Comparison of ENCODE assay signal across 9 cellular contexts in the genomic region with DNA sequence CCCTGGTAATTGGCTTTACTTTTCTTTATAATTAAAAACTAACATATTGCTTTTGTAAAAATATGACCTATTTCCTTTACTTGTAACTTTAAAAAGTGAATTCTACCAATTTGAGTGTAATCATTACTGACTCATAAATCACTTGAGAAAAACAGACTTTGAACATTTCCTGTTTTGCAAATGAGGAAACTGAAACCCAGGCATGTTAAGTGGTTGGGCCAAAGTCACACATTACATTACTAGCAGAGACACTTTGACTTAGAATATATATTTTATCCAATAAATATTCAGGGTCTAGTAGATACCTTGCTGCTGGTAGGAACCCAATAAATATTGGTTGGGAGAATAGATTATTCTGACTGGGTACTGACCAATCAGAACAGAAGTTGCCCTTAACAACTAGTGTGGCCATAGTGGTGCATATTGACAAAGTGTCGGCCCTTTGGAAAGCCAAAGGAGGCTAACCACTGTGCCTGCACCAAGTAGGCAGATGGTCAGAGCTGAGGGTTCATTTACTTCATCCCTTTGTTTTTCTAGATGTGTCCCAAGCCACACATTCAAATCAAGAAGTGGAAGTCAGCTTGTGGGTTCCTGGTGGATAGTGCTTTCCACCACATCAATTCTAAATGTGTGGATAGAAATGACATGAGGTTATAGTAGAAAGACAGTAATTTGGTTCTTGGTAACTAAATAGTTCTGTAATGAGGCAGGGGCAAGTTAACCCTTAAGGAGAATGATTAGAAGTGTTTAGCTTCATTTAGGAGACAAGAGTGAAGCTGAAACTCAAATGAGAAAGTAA.
DNase-seq lines count a peak whose midpoint lies in the region; ATAC-seq and TF ChIP-seq lines count a peak whose summit lies in the region.
"Had no signal": no experiment of that assay in that cellular context is flagged by ENCODE, and none has a peak within 500 bp of the region (broad histone marks: within the 10 kb centered on the region; RNA-seq: fewer than 3 reads in every experiment).

No MANE protein-coding gene starts in this region.

- H3K79me1 ChIP-seq in H9 (ENCODE audit: insufficient read depth, low read depth, low read length, poor library complexity, severe bottlenecking) = no peaks in the 10 kb centered on the region

- H4K20me1 ChIP-seq in MM.1S (ENCODE audit: insufficient read depth, low read length) (no peaks in the 10 kb centered on the region), H9 (ENCODE audit: control insufficient read depth, insufficient read depth, insufficient read length) (no peaks in the 10 kb centered on the region)

- no peak overlapping the region for H3K4me3 ChIP-seq in MM.1S (ENCODE audit: low read length)
- no peak overlapping the region for H3K4me3 ChIP-seq in mucosa of descending colon

- H3K14ac ChIP-seq in H9 (ENCODE audit: insufficient read depth, low read length) = no peak overlapping the region

- H3K9me3 Mint-ChIP-seq in H9 (no peaks in the 10 kb centered on the region; a peak in 1 of 5 replicates), glutamatergic neuron (ENCODE audit: unreplicated experiment) (no peaks in the 10 kb centered on the region)
- H3K9me3 Mint-ChIP-seq in CD4-positive, alpha-beta T cell = peaks cover 2% of the 10 kb centered on the region

- H3K23ac ChIP-seq in H9 (ENCODE audit: insufficient read length, low read depth, low read length) = no peak overlapping the region

- CTCF ChIA-PET in CD4-positive, alpha-beta T cell (lab: Charles Lee) = no interaction called here

- peak; percentile 73 for ATAC-seq in GM18868 (IDR thresholded peaks at IDR 0.05; ENCODE audit: unreplicated experiment)
- ATAC-seq in GM21825 (IDR thresholded peaks at IDR 0.05; ENCODE audit: unreplicated experiment) = peak; percentile 82
- ATAC-seq in mucosa of descending colon = peak; percentile 90
- ATAC-seq in CD4-positive, alpha-beta T cell (ENCODE audit: poor library complexity) = no peak
- ATAC-seq: HCT116 had no signal

- H3K4me2 ChIP-seq in MM.1S (ENCODE audit: low read depth, low read length) (no peak overlapping the region), H9 (ENCODE audit: insufficient read depth, insufficient read length, low read length) (no peak overlapping the region)

- POLR2A ChIA-PET in CD4-positive, alpha-beta T cell (lab: Charles Lee) = no interaction called here

- H3K4me1 ChIP-seq in MM.1S (ENCODE audit: low read length) (peaks cover 9% of the 10 kb centered on the region; the same call in 1 of the 2 replicates), mucosa of descending colon (ENCODE audit: low read depth) (no peaks in the 10 kb centered on the region), H9 (ENCODE audit: insufficient read depth, low read length) (no peaks in the 10 kb centered on the region)

- H3K18ac ChIP-seq in H9 (ENCODE audit: insufficient read length, low read depth, low read length) = no peak overlapping the region

- no peaks in the 10 kb centered on the region for H3K23me2 ChIP-seq in H9 (ENCODE audit: insufficient read length, low read depth, low read length, poor library complexity, severe bottlenecking)

- H3K36me3 Mint-ChIP-seq in H9 (ENCODE audit: insufficient read depth in 1 of 3, low read depth in 3 of 3) = no peaks in the 10 kb centered on the region; a peak in 1 of 7 replicates
- H3K36me3 Mint-ChIP-seq in glutamatergic neuron (ENCODE audit: unreplicated experiment) = no peaks in the 10 kb centered on the region
- no peaks in the 10 kb centered on the region for H3K36me3 Mint-ChIP-seq in CD4-positive, alpha-beta T cell (ENCODE audit: low read depth)

- H4K5ac ChIP-seq in H9 (ENCODE audit: insufficient read length, low read depth, low read length) = no peak overlapping the region

- H3K9ac ChIP-seq in MM.1S (ENCODE audit: low read length) = no peak overlapping the region
- no peak overlapping the region for H3K9ac ChIP-seq in H9 (ENCODE audit: extremely low read depth, insufficient read length, low read length)

- H3K27me3 ChIP-seq in MM.1S (replicated peaks; ENCODE audit: insufficient read depth, low read length) = no peaks in the 10 kb centered on the region
- H3K27me3 ChIP-seq in H9 (ENCODE audit: insufficient read depth, low read length) = no peaks in the 10 kb centered on the region
- no peaks in the 10 kb centered on the region for H3K27me3 ChIP-seq in CD4-positive, alpha-beta T cell (ENCODE audit: control insufficient read depth, insufficient read depth, low read length)

- H3T11ph ChIP-seq in H9 (ENCODE audit: low read length) = no peak overlapping the region

- DNase-seq in MM.1S (peak; percentile 47), mucosa of descending colon (no peak), H9 (no peak), glutamatergic neuron (no peak), anterior cingulate cortex (lab: John Stamatoyannopoulos, UW) (no peak)
- DNase-seq in CD4-positive, alpha-beta T cell = no peak

- no peaks in the 10 kb centered on the region for H3F3A ChIP-seq in MM.1S (ENCODE audit: insufficient read depth, low read length)

- H3K36me3 ChIP-seq in MM.1S (replicated peaks; ENCODE audit: insufficient read depth, low read length) = no peaks in the 10 kb centered on the region
- H3K36me3 ChIP-seq in mucosa of descending colon (ENCODE audit: low read depth) = no peaks in the 10 kb centered on the region

- H3K4me1 Mint-ChIP-seq in H9 (peaks cover 32 to 39% of the 10 kb centered on the region in 2 experiments), glutamatergic neuron (ENCODE audit: low read depth, unreplicated experiment) (peaks cover 2% of the 10 kb centered on the region)
- H3K4me1 Mint-ChIP-seq in CD4-positive, alpha-beta T cell (ENCODE audit: low read depth) = no peaks in the 10 kb centered on the region

- H2BK120ac ChIP-seq in H9 (ENCODE audit: low read depth, low read length, poor library complexity, severe bottlenecking) = no peak overlapping the region

- TF ChIP-seq CTCF in MM.1S (IDR thresholded peaks at IDR 0.05; ENCODE audit: low read length) (no peak), mucosa of descending colon (IDR thresholded peaks at IDR 0.05) (no peak), H9 (conservative IDR thresholded peaks at IDR 0.05) (no peak), glutamatergic neuron (IDR thresholded peaks at IDR 0.05; ENCODE audit: partially characterized antibody, unreplicated experiment) (no peak)
- TF ChIP-seq CTCF in CD4-positive, alpha-beta T cell (IDR thresholded peaks at IDR 0.05) = no peak

- no peaks in the 10 kb centered on the region for H3K9me2 ChIP-seq in MM.1S (replicated peaks; ENCODE audit: insufficient read depth, low read length)

- no peak overlapping the region for H4K91ac ChIP-seq in H9 (ENCODE audit: insufficient read length, low read depth, low read length)

- H2BK20ac ChIP-seq in H9 (ENCODE audit: low read depth, low read length, poor library complexity, severe bottlenecking) = no peak overlapping the region

- H2BK5ac ChIP-seq in H9 (ENCODE audit: insufficient read length, low read length) = no peak overlapping the region

- H2BK12ac ChIP-seq in H9 (ENCODE audit: insufficient read length, low read depth, low read length) = no peak overlapping the region

- H3K9me3 ChIP-seq in MM.1S (replicated peaks; ENCODE audit: insufficient read depth, low read length) (no peaks in the 10 kb centered on the region), mucosa of descending colon (no peaks in the 10 kb centered on the region), H9 (ENCODE audit: control insufficient read depth, low read depth, low read length) (no peaks in the 10 kb centered on the region)
- no peaks in the 10 kb centered on the region for H3K9me3 ChIP-seq in CD4-positive, alpha-beta T cell (ENCODE audit: control insufficient read depth, low read length)

- WGBS in H9 (ENCODE audit: extremely low coverage, insufficient read length, low lambda C conversion rate) = no CpG with 5 or more reads among the region's 1 CpG

- H3K79me2 ChIP-seq in MM.1S (ENCODE audit: low read length) (no peaks in the 10 kb centered on the region), H9 (ENCODE audit: insufficient read depth, low read length) (no peaks in the 10 kb centered on the region)

- intact Hi-C loops in mucosa of descending colon (cut with DNase I, micrococcal nuclease) = no loop called here
- intact Hi-C loops in CD4-positive, alpha-beta T cell (cut with DNase I, micrococcal nuclease) = no loop called here

- no peak overlapping the region for H3K4ac ChIP-seq in H9 (ENCODE audit: low read depth, low read length)

- H3K4me3 Mint-ChIP-seq in H9 = no peak overlapping the region
- H3K4me3 Mint-ChIP-seq in glutamatergic neuron (ENCODE audit: unreplicated experiment) = no peak overlapping the region
- H3K4me3 Mint-ChIP-seq in CD4-positive, alpha-beta T cell = no peak overlapping the region

- H3K27ac ChIP-seq in MM.1S (ENCODE audit: low read length) (no peak overlapping the region), H9 (ENCODE audit: insufficient read length, low read depth, low read length) (no peak overlapping the region)
- no peak overlapping the region for H3K27ac ChIP-seq in CD4-positive, alpha-beta T cell (ENCODE audit: low read depth, low read length)

- no peaks in the 10 kb centered on the region for H3K27me3 Mint-ChIP-seq in H9 (ENCODE audit: low read depth)
- peaks cover 3% of the 10 kb centered on the region for H3K27me3 Mint-ChIP-seq in glutamatergic neuron (ENCODE audit: unreplicated experiment)
- no peaks in the 10 kb centered on the region for H3K27me3 Mint-ChIP-seq in CD4-positive, alpha-beta T cell

- no peak overlapping the region for H4K8ac ChIP-seq in H9 (replicated peaks; ENCODE audit: insufficient read length, low read depth, low read length)

- no peak overlapping the region for H2AFZ ChIP-seq in MM.1S (ENCODE audit: low read length)
- no peak overlapping the region for H2AFZ ChIP-seq in H9 (ENCODE audit: low read length)

- H3K27ac Mint-ChIP-seq in H9 = no peak overlapping the region
- no peak overlapping the region for H3K27ac Mint-ChIP-seq in glutamatergic neuron (ENCODE audit: unreplicated experiment)
- H3K27ac Mint-ChIP-seq in CD4-positive, alpha-beta T cell = no peak overlapping the region

- H3K56ac ChIP-seq in H9 (ENCODE audit: insufficient read length, low read depth, low read length) = no peak overlapping the region

- H2BK15ac ChIP-seq in H9 (ENCODE audit: low read depth, low read length) = no peak overlapping the region

- H2AK5ac ChIP-seq in H9 (ENCODE audit: insufficient read length, low read length) = no peak overlapping the region
